In genomic region chr19:33486407-33486806, GRCh38 we compare ENCODE assay signal across 17 cellular contexts.
"Had no signal": no experiment of that assay in that cellular context is flagged by ENCODE, and none has a peak within 500 bp of the region (broad histone marks: within the 10 kb centered on the region; RNA-seq: fewer than 3 reads in every experiment).

No MANE protein-coding gene starts in this region.

- H3K9me3 ChIP-seq: neutrophil had no signal

- H3K36me3 ChIP-seq: neutrophil, thoracic aorta had no signal

- ATAC-seq: naive thymus-derived CD4-positive, alpha-beta T cell; stimulated activated naive CD8-positive, alpha-beta T cell treated with anti-CD3 and anti-CD28 coated beads, Interleukin-15, amount 100 ng/mL, for 72 hours; T-helper 17 cell had no signal

- DNase-seq: activated B cell treated with CpG ODN at 0.5 μM for 24 hours; activated CD4-positive, alpha-beta T cell treated with anti-CD3 and anti-CD28 coated beads, Interleukin-2, amount 10 ng/mL, durations not matched to agents 7 days and 5 days; activated CD8-positive, alpha-beta memory T cell treated with anti-CD3 and anti-CD28 coated beads for 24 hours; activated naive CD4-positive, alpha-beta T cell treated with anti-CD3 and anti-CD28 coated beads for 36 hours; activated T-cell treated with anti-CD3 and anti-CD28 coated beads for 4 hours; central memory CD4-positive, alpha-beta T cell; effector memory CD4-positive, alpha-beta T cell; heart left ventricle; immature natural killer cell; mammary epithelial cell; naive thymus-derived CD4-positive, alpha-beta T cell; stimulated activated CD4-positive, alpha-beta T cell treated with anti-CD3 and anti-CD28 coated beads, Interleukin-1b, Interleukin-23, amount 100 ng/mL, for 48 hours; stimulated activated naive CD8-positive, alpha-beta T cell treated with anti-CD3 and anti-CD28 coated beads, Interleukin-15, amount 100 ng/mL, for 72 hours; T-helper 17 cell had no signal

- H3K27ac ChIP-seq: epithelial cell of prostate, neutrophil, thoracic aorta had no signal

- H3K27me3 ChIP-seq: heart left ventricle, neutrophil had no signal

- H3K4me3 ChIP-seq: heart left ventricle, thoracic aorta had no signal
